19 cellular contexts compared by ENCODE assay signal in the genomic region with DNA sequence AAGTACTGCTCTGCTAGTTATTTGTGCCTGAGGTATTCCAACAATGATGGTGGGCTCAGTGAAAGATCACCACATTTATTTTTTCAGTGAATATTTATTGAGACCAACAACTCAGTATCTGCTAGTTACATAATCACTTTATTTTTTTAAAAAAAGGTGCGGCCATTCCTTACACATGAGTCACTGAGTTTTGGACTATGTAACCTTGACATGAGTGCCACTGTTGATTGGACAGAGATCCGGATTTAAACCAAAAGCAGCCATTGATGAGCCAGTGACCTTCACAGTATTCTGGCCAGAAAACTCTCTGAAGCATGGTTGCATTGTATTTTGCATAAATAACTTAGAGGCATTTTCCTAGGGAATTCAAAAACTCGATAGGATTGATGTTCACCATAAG.
"Had no signal": no experiment of that assay in that cellular context is flagged by ENCODE, and none has a peak within 500 bp of the region (broad histone marks: within the 10 kb centered on the region; RNA-seq: fewer than 3 reads in every experiment).

No MANE protein-coding gene starts in this region.

- H3K9me3 Mint-ChIP-seq: nephron progenitor cell; stimulated activated naive B cell treated with anti-CD40 and anti-IgM and Interleukin-4, amounts not matched to agents 10 μg/mL and 1 μg/mL and 100 μg/mL, for 72 hours; stimulated activated naive CD8-positive, alpha-beta T cell treated with anti-CD3 and anti-CD28 coated beads, Interleukin-15, amount 100 ng/mL, for 72 hours had no signal

- DNase-seq: colonic mucosa; dermis blood vessel endothelial cell; erythroblast; foreskin melanocyte; head of caudate nucleus; kidney; left colon; naive thymus-derived CD4-positive, alpha-beta T cell; nephron progenitor cell; stimulated activated CD4-positive, alpha-beta T cell treated with anti-CD3 and anti-CD28 coated beads, Interleukin-2, amount 100 ng/mL, for 24 hours; stimulated activated CD4-positive, alpha-beta T cell treated with anti-CD3 and anti-CD28 coated beads, Interleukin-4, amount 100 ng/mL, for 4 hours; stimulated activated naive B cell treated with anti-CD40 and anti-IgM and Interleukin-4, amounts not matched to agents 10 μg/mL and 1 μg/mL and 100 μg/mL, for 72 hours; stimulated activated naive CD8-positive, alpha-beta T cell treated with anti-CD3 and anti-CD28 coated beads, Interleukin-15, amount 100 ng/mL, for 72 hours; transverse colon had no signal

- H3K27me3 ChIP-seq: colonic mucosa, hepatocyte, transverse colon had no signal

- H3K27ac Mint-ChIP-seq: naive thymus-derived CD4-positive, alpha-beta T cell; nephron progenitor cell; stimulated activated naive B cell treated with anti-CD40 and anti-IgM and Interleukin-4, amounts not matched to agents 10 μg/mL and 1 μg/mL and 100 μg/mL, for 72 hours; stimulated activated naive CD8-positive, alpha-beta T cell treated with anti-CD3 and anti-CD28 coated beads, Interleukin-15, amount 100 ng/mL, for 72 hours had no signal

- H3K4me1 ChIP-seq: colonic mucosa, parathyroid adenoma, prostate gland, transverse colon had no signal

- H3K9me3 ChIP-seq: colonic mucosa, prostate gland, thoracic aorta, transverse colon had no signal

- H3K36me3 Mint-ChIP-seq: naive thymus-derived CD4-positive, alpha-beta T cell; stimulated activated naive B cell treated with anti-CD40 and anti-IgM and Interleukin-4, amounts not matched to agents 10 μg/mL and 1 μg/mL and 100 μg/mL, for 72 hours had no signal

- H3K27me3 Mint-ChIP-seq: stimulated activated naive CD8-positive, alpha-beta T cell treated with anti-CD3 and anti-CD28 coated beads, Interleukin-15, amount 100 ng/mL, for 72 hours had no signal

- H3K4me3 ChIP-seq: colonic mucosa, hepatocyte, prostate gland, thoracic aorta, transverse colon had no signal

- H3K27ac ChIP-seq: colonic mucosa, hepatocyte, parathyroid adenoma, prostate gland, thoracic aorta, transverse colon had no signal

- H3K4me3 Mint-ChIP-seq: naive thymus-derived CD4-positive, alpha-beta T cell; nephron progenitor cell; stimulated activated naive B cell treated with anti-CD40 and anti-IgM and Interleukin-4, amounts not matched to agents 10 μg/mL and 1 μg/mL and 100 μg/mL, for 72 hours; stimulated activated naive CD8-positive, alpha-beta T cell treated with anti-CD3 and anti-CD28 coated beads, Interleukin-15, amount 100 ng/mL, for 72 hours had no signal

- ATAC-seq: left colon; naive thymus-derived CD4-positive, alpha-beta T cell; sciatic nerve; stimulated activated naive B cell treated with anti-CD40 and anti-IgM and Interleukin-4, amounts not matched to agents 10 μg/mL and 1 μg/mL and 100 μg/mL, for 72 hours; stimulated activated naive CD8-positive, alpha-beta T cell treated with anti-CD3 and anti-CD28 coated beads, Interleukin-15, amount 100 ng/mL, for 72 hours had no signal

- H3K4me1 Mint-ChIP-seq: stimulated activated naive B cell treated with anti-CD40 and anti-IgM and Interleukin-4, amounts not matched to agents 10 μg/mL and 1 μg/mL and 100 μg/mL, for 72 hours; stimulated activated naive CD8-positive, alpha-beta T cell treated with anti-CD3 and anti-CD28 coated beads, Interleukin-15, amount 100 ng/mL, for 72 hours had no signal
